ENCODE assay signal across 9 cellular contexts in genomic region chr6:29137724-29138123, GRCh38. TPM values are rescaled to one million over a fixed set of nuclear protein-coding genes. Genes with fewer than 3 reads are reported as not detected.
"Had no signal": no experiment of that assay in that cellular context is flagged by ENCODE, and none has a peak within 500 bp of the region (broad histone marks: within the 10 kb centered on the region; RNA-seq: fewer than 3 reads in every experiment).

No MANE protein-coding gene starts in this region.

- DNase-seq: GM23248, GOT3, H9, HCEC 1CT, KBM-7 had no signal

- H3K9ac ChIP-seq: GM23248, KMS-11 had no signal

- H2AFZ ChIP-seq: GM23248 had no signal

- FAIRE-seq: H54, HTR-8/SVneo had no signal

- H3K4me2 ChIP-seq: KMS-11 had no signal

- H3K4me3 ChIP-seq: GM23248 had no signal

- H3K27ac ChIP-seq: GM23248, KMS-11 had no signal

RNA-seq across cellular contexts. Expression of gene OR2J3, which starts 29.9 kb away (rescaled TPM):
- total RNA-seq: GM23248, H9, HT-29 had no signal
- polyA plus RNA-seq: GM23248 had no signal

RNA-seq across cellular contexts. Expression of gene OR2J2, which starts 33.0 kb away (rescaled TPM):
- total RNA-seq: GM23248, H9, HT-29 had no signal
- polyA plus RNA-seq: GM23248 had no signal

RNA-seq across cellular contexts. Expression of gene OR2J1, which starts 38.4 kb away (rescaled TPM):
- total RNA-seq: GM23248, H9, HT-29 had no signal
- polyA plus RNA-seq: GM23248 had no signal

RNA-seq across cellular contexts. Expression of gene OR2B3, which starts 50.6 kb away (rescaled TPM):
- total RNA-seq: GM23248, H9, HT-29 had no signal
- polyA plus RNA-seq: GM23248 had no signal
